Comparison of ENCODE assay signal across 1 cellular context in the genomic region with DNA sequence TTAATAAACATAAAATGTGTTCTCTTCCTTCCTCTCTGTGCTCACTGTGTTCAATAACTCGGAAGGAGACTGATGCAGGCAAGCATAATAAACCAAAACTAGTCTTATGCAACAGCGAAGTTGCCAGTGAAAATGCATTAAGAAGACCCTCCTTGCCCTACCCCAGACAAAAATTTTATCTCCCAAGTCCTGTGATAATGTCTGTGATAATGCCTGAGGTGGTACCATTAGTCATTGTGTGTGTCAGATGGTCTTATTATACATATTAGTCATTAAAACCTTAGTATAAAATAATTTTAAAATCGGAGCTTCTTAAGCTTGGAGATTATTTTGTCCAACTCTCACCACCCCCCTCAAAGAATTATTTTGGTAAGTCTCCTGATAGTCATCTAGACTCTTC.
TF ChIP-seq lines count a peak whose summit lies in the region.

No MANE protein-coding gene starts in this region.

TF ChIP-seq in IMR-90, 13 proteins besides CTCF, POLR2A, EP300 and RAD21:
- 0 out of 2 replicates have a peak, but pooled peaks have one; percentile 9 for TF ChIP-seq CEBPB (IDR thresholded peaks at IDR 0.05; ENCODE audit: low read depth, low read length)
- no peak for TF ChIP-seq RCOR1 (IDR thresholded peaks at IDR 0.05; ENCODE audit: insufficient replicate concordance, low read length)
